1 cellular context compared by ENCODE assay signal in the genomic region with DNA sequence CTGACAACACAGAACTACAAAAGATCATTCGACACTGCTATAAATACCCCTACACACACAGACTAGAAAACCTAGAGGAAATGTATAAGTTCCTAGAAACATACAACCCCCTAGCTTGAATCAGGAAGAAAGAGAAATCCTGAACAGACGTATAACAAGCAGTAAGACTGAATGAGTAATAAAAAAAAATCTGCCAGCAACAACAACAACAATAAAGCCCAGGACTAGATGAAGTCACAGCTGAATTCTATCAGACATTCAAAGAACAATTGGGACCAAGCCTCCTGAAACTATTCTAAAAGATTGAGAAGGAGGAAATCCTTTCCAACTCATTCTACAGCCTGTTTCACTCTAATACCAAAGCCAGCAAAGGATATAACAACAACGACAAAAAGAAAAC.
A peak's percentile ranks its signal among the peaks of the same experiment; 100 is the strongest.
TF ChIP-seq lines count a peak whose summit lies in the region.

No MANE protein-coding gene starts in this region.

TF ChIP-seq in endothelial cell of umbilical vein, 7 proteins besides CTCF, POLR2A, EP300 and RAD21 (continued from another document):
- TF ChIP-seq EZH2 (IDR thresholded peaks at IDR 0.05; ENCODE audit: borderline replicate concordance, low read depth, low read length, severe bottlenecking) (no peak), MYC (IDR thresholded peaks at IDR 0.05; ENCODE audit: low read depth, low read length) (no peak), FOS (IDR thresholded peaks at IDR 0.05; ENCODE audit: borderline replicate concordance, insufficient read depth, low read length) (peak; percentile 55)
